ENCODE assay signal across 8 cellular contexts in genomic region chr1:120388597-120389126, GRCh38. TPM values are rescaled to one million over a fixed set of nuclear protein-coding genes. Genes with fewer than 3 reads are reported as not detected.
DNase-seq lines count a peak whose midpoint lies in the region; ATAC-seq and TF ChIP-seq lines count a peak whose summit lies in the region.
"Not testable (repeated sequence)": the region's sequence is repeated elsewhere in the genome, so short reads cannot be mapped to it uniquely, and the experiment has no call there.

No MANE protein-coding gene starts in this region.

- WGBS in transverse colon (ENCODE audit: low coverage in 1 of 2), 2 donors, result 13% methylated on average over 12 of the region's 29 CpGs; no CpG with 5 or more reads in 1 of the 2 donors

- H3K9me3 Mint-ChIP-seq in activated CD8-positive, alpha-beta memory T cell treated with anti-CD3 and anti-CD28 coated beads, Interleukin-2, amount 10 ng/mL, durations not matched to agents 7 days and 5 days (ENCODE audit: low read depth); central memory CD8-positive, alpha-beta T cell; natural killer cell treated with Interleukin-12 subunit alpha and Interleukin-12 subunit beta and Interleukin-15 and Interleukin-18, amount 100 ng/mL, for 72 hours: not testable (repeated sequence)

- not testable (repeated sequence) for H3K27ac Mint-ChIP-seq in activated CD8-positive, alpha-beta memory T cell treated with anti-CD3 and anti-CD28 coated beads, Interleukin-2, amount 10 ng/mL, durations not matched to agents 7 days and 5 days; central memory CD8-positive, alpha-beta T cell (ENCODE audit: low read depth); natural killer cell treated with Interleukin-12 subunit alpha and Interleukin-12 subunit beta and Interleukin-15 and Interleukin-18, amount 100 ng/mL, for 72 hours

- not testable (repeated sequence) for ATAC-seq in activated CD8-positive, alpha-beta memory T cell treated with anti-CD3 and anti-CD28 coated beads, Interleukin-2, amount 10 ng/mL, durations not matched to agents 7 days and 5 days; natural killer cell treated with Interleukin-12 subunit alpha and Interleukin-12 subunit beta and Interleukin-15 and Interleukin-18, amount 100 ng/mL, for 72 hours
- peak; percentile 36 for ATAC-seq in central memory CD8-positive, alpha-beta T cell (replicated peaks; ENCODE audit: extremely low read depth, poor library complexity, severe bottlenecking)

- not testable (repeated sequence) for TF ChIP-seq EP300 in transverse colon (IDR thresholded peaks at IDR 0.05; ENCODE audit: low read depth)

- not testable (repeated sequence) for H3K27ac ChIP-seq in cardiac muscle cell, transverse colon

- not testable (repeated sequence) for H3K27me3 ChIP-seq in cardiac muscle cell, transverse colon

- intact Hi-C loops in transverse colon (cut with DNase I; ENCODE audit: low total_unique reads), result not testable (repeated sequence)

- CTCF ChIA-PET in activated CD8-positive, alpha-beta memory T cell treated with anti-CD3 and anti-CD28 coated beads, Interleukin-2, amount 10 ng/mL, durations not matched to agents 7 days and 5 days (lab: Charles Lee), result not testable (repeated sequence)

- DNase-seq in ELF-1 (ENCODE audit: low read depth, low spot score) (peak; percentile 36), NCI-H1105 treated with DMSO at 0.1 percent for 48 hours (lab: John Stamatoyannopoulos, UW) (peak; percentile 39), OCI-M1 (lab: John Stamatoyannopoulos, UW) (peak; percentile 78), cardiac muscle cell (ENCODE audit: low read depth in 1 of 2, low spot score in 1 of 2) (peak; percentile 34 to 85), transverse colon (peak; percentile 17)
- DNase-seq in activated CD8-positive, alpha-beta memory T cell treated with anti-CD3 and anti-CD28 coated beads, Interleukin-2, amount 10 ng/mL, durations not matched to agents 7 days and 5 days, result peak; percentile 51
- DNase-seq in central memory CD8-positive, alpha-beta T cell (ENCODE audit: low spot score in 2 of 2), result peak in 1 of 2 donors; percentile 18
- peak; percentile 56 for DNase-seq in natural killer cell treated with Interleukin-12 subunit alpha and Interleukin-12 subunit beta and Interleukin-15 and Interleukin-18, amount 100 ng/mL, for 72 hours (ENCODE audit: low spot score)

- not testable (repeated sequence) for H3K4me3 Mint-ChIP-seq in activated CD8-positive, alpha-beta memory T cell treated with anti-CD3 and anti-CD28 coated beads, Interleukin-2, amount 10 ng/mL, durations not matched to agents 7 days and 5 days; central memory CD8-positive, alpha-beta T cell; natural killer cell treated with Interleukin-12 subunit alpha and Interleukin-12 subunit beta and Interleukin-15 and Interleukin-18, amount 100 ng/mL, for 72 hours

- not testable (repeated sequence) for TF ChIP-seq CTCF in cardiac muscle cell (IDR thresholded peaks at IDR 0.05; ENCODE audit: low read depth, low read length)
- TF ChIP-seq CTCF in transverse colon (IDR thresholded peaks at IDR 0.05), result peak in 2 of 5 experiments; percentile 16 to 27

- H3K27me3 Mint-ChIP-seq in activated CD8-positive, alpha-beta memory T cell treated with anti-CD3 and anti-CD28 coated beads, Interleukin-2, amount 10 ng/mL, durations not matched to agents 7 days and 5 days; central memory CD8-positive, alpha-beta T cell; natural killer cell treated with Interleukin-12 subunit alpha and Interleukin-12 subunit beta and Interleukin-15 and Interleukin-18, amount 100 ng/mL, for 72 hours: not testable (repeated sequence)

- H3K4me1 ChIP-seq in cardiac muscle cell (ENCODE audit: low read depth); transverse colon: not testable (repeated sequence)

- not testable (repeated sequence) for H3K36me3 Mint-ChIP-seq in activated CD8-positive, alpha-beta memory T cell treated with anti-CD3 and anti-CD28 coated beads, Interleukin-2, amount 10 ng/mL, durations not matched to agents 7 days and 5 days; central memory CD8-positive, alpha-beta T cell (ENCODE audit: insufficient read depth); natural killer cell treated with Interleukin-12 subunit alpha and Interleukin-12 subunit beta and Interleukin-15 and Interleukin-18, amount 100 ng/mL, for 72 hours

- not testable (repeated sequence) for TF ChIP-seq POLR2A in transverse colon (IDR thresholded peaks at IDR 0.05)

- not testable (repeated sequence) for H3K36me3 ChIP-seq in cardiac muscle cell, transverse colon

- not testable (repeated sequence) for H3K9me3 ChIP-seq in cardiac muscle cell (ENCODE audit: low read depth); transverse colon

- not testable (repeated sequence) for H3K4me3 ChIP-seq in cardiac muscle cell, transverse colon

- in situ Hi-C loops in transverse colon (cut with MboI; ENCODE audit: low pct_ligation_motif_present in 1 of 4, low pct_unique_long_range_greater_than_20kb in 1 of 4, low sequenced_read_pairs in 3 of 4), result not testable (repeated sequence)

- H3K4me1 Mint-ChIP-seq in activated CD8-positive, alpha-beta memory T cell treated with anti-CD3 and anti-CD28 coated beads, Interleukin-2, amount 10 ng/mL, durations not matched to agents 7 days and 5 days; central memory CD8-positive, alpha-beta T cell; natural killer cell treated with Interleukin-12 subunit alpha and Interleukin-12 subunit beta and Interleukin-15 and Interleukin-18, amount 100 ng/mL, for 72 hours (ENCODE audit: low read depth in 2 of 2): not testable (repeated sequence)

RNA-seq across cellular contexts. Expression of gene NBPF8, which starts 26.2 kb away (rescaled TPM):
- 10 to 100 TPM; 37.0 to 39.1 TPM for total RNA-seq in activated CD8-positive, alpha-beta memory T cell treated with anti-CD3 and anti-CD28 coated beads, Interleukin-2, amount 10 ng/mL, durations not matched to agents 7 days and 5 days
- total RNA-seq in cardiac muscle cell (5.1 and 9.8 TPM in 2 replicates), transverse colon (10 to 100 TPM in 2 of 4 donors, 1 to 10 TPM in 2; 3.5 to 28.1 (median 14.6) TPM)
- polyA plus RNA-seq in cardiac muscle cell, result 3.4 and 4.2 TPM in 2 replicates
- total RNA-seq in natural killer cell treated with Interleukin-12 subunit alpha and Interleukin-12 subunit beta and Interleukin-15 and Interleukin-18, amount 100 ng/mL, for 72 hours, result 10 to 100 TPM; 23.5 to 49.8 TPM
